In the genomic region with DNA sequence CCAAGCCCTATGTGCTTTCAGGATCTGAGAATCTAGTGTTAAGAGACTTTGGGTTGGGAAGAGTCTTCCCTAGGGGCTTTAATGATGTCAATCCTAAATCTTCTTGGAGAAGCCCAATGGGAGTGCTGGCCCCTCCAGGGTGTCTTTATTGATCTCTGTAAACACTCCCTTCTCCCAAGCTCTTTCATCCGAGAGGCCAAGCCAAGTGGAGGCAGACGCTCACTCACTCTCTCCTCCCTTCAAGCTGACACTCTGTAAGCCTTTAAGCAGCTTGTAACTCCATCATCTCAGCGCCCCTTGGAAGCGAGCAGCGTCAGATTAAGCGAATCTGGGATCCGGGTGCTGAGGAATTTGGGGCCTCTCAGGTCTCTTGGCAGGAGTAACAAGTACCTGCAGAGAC, we compare ENCODE assay signal across 1 cellular context.
TF ChIP-seq lines count a peak whose summit lies in the region.

No MANE protein-coding gene starts in this region.

TF ChIP-seq in H1, 55 proteins besides CTCF, POLR2A, EP300 and RAD21 (continued from another document):
- no peak for TF ChIP-seq RBBP5 (IDR thresholded peaks at IDR 0.05; ENCODE audit: borderline replicate concordance, low read depth, low read length)
- TF ChIP-seq KDM4A (IDR thresholded peaks at IDR 0.05; ENCODE audit: low read depth, low read length, severe bottlenecking) = no peak
- TF ChIP-seq, protein P1, sequence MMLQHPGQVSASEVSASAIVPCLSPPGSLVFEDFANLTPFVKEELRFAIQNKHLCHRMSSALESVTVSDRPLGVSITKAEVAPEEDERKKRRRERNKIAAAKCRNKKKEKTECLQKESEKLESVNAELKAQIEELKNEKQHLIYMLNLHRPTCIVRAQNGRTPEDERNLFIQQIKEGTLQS (IDR thresholded peaks at IDR 0.05; ENCODE audit: insufficient read depth, low read depth, low read length) = no peak
- TF ChIP-seq CHD2 (IDR thresholded peaks at IDR 0.05; ENCODE audit: low read length) = no peak
- no peak for TF ChIP-seq CREB1 (IDR thresholded peaks at IDR 0.05)
- TF ChIP-seq RFX5 (IDR thresholded peaks at IDR 0.05; ENCODE audit: borderline replicate concordance, low read depth, low read length) = no peak
- TF ChIP-seq NANOG (IDR thresholded peaks at IDR 0.05; ENCODE audit: insufficient read depth, low read depth, low read length, poor library complexity, severe bottlenecking) = no peak
- no peak for TF ChIP-seq SUZ12 (IDR thresholded peaks at IDR 0.05; ENCODE audit: low read length)
